In genomic region chr18:62437520-62438329, GRCh38 we compare ENCODE assay signal across 9 cellular contexts.
DNase-seq lines count a peak whose midpoint lies in the region; ATAC-seq, FAIRE-seq and TF ChIP-seq lines count a peak whose summit lies in the region.
"Had no signal": no experiment of that assay in that cellular context is flagged by ENCODE, and none has a peak within 500 bp of the region (broad histone marks: within the 10 kb centered on the region; RNA-seq: fewer than 3 reads in every experiment).

No MANE protein-coding gene starts in this region.

- H3K4me3 ChIP-seq in esophagus muscularis mucosa (peak overlapping the region in 3 of 4 donors; percentile 15 to 28 (median 22)), sigmoid colon (peak overlapping the region in 1 of 4 donors; percentile 1), small intestine (ENCODE audit: low read depth in 1 of 2, low read length in 2 of 2) (no peak overlapping the region)

- no peak for TF ChIP-seq CTCF in esophagus muscularis mucosa (IDR thresholded peaks at IDR 0.05)
- TF ChIP-seq CTCF in sigmoid colon (IDR thresholded peaks at IDR 0.05), result no peak
- TF ChIP-seq CTCF in GM20000 (IDR thresholded peaks at IDR 0.05; ENCODE audit: extremely low read depth, missing control alignments), result no peak

- ATAC-seq in GM18520 (IDR thresholded peaks at IDR 0.05; ENCODE audit: unreplicated experiment) (peak; percentile 59), GM21423 (IDR thresholded peaks at IDR 0.05; ENCODE audit: unreplicated experiment) (no peak)

- no peaks in the 10 kb centered on the region for H3K9me3 Mint-ChIP-seq in activated T-cell treated with anti-CD3 and anti-CD28 coated beads, Interleukin-2, amount 50 U/mL, for 24 hours

- peak; percentile 33 for DNase-seq in NCI-H524 treated with DMSO at 0.1 percent for 48 hours (lab: John Stamatoyannopoulos, UW)
- DNase-seq in esophagus muscularis mucosa (ENCODE audit: extremely low spot score), result no peak
- no peak for DNase-seq in sigmoid colon
- DNase-seq in GM20000 (ENCODE audit: low spot score), result no peak
- no peak for DNase-seq in small intestine
- no peak for DNase-seq in activated T-cell treated with anti-CD3 and anti-CD28 coated beads, Interleukin-2, amount 50 U/mL, for 24 hours
- DNase-seq: T-helper 2 cell had no signal

- no peaks in the 10 kb centered on the region for H3K36me3 Mint-ChIP-seq in activated T-cell treated with anti-CD3 and anti-CD28 coated beads, Interleukin-2, amount 50 U/mL, for 24 hours (ENCODE audit: low read depth)

- H3K9me3 ChIP-seq in esophagus muscularis mucosa (no peaks in the 10 kb centered on the region), sigmoid colon (no peaks in the 10 kb centered on the region), small intestine (ENCODE audit: control insufficient read depth, low read depth) (no peaks in the 10 kb centered on the region)

- H3K4me3 Mint-ChIP-seq in activated T-cell treated with anti-CD3 and anti-CD28 coated beads, Interleukin-2, amount 50 U/mL, for 24 hours, result no peak overlapping the region

- H3K4me1 ChIP-seq in esophagus muscularis mucosa (peaks cover 17 to 32% (median 26%) of the 10 kb centered on the region in 4 donors), sigmoid colon (peaks cover 0 to 20% (median 13%) of the 10 kb centered on the region in 4 donors), small intestine (ENCODE audit: control insufficient read depth in 2 of 2, insufficient read depth in 1 of 2, low read depth in 1 of 2, low read length in 1 of 2) (peaks cover 0 to 2% of the 10 kb centered on the region in 2 donors)

- intact Hi-C loops in esophagus muscularis mucosa (cut with DNase I) (no loop called here), sigmoid colon (cut with DNase I) (no loop called here)

- H3K36me3 ChIP-seq in esophagus muscularis mucosa (no peaks in the 10 kb centered on the region), sigmoid colon (no peaks in the 10 kb centered on the region), small intestine (ENCODE audit: control insufficient read depth in 2 of 2, insufficient read depth in 2 of 2, low read length in 2 of 2) (no peaks in the 10 kb centered on the region)

- H3K27me3 ChIP-seq in esophagus muscularis mucosa (no peaks in the 10 kb centered on the region), sigmoid colon (no peaks in the 10 kb centered on the region), small intestine (ENCODE audit: control insufficient read depth in 2 of 2, insufficient read depth in 2 of 2, low read length in 2 of 2) (no peaks in the 10 kb centered on the region)

- peak overlapping the region; percentile 60 to 73 (median 69) for H3K27ac ChIP-seq in esophagus muscularis mucosa (replicated peaks in 1 of 4)
- peak overlapping the region; percentile 57 to 73 (median 60) for H3K27ac ChIP-seq in sigmoid colon
- peak overlapping the region in 1 of 2 donors; percentile 50 for H3K27ac ChIP-seq in small intestine (ENCODE audit: low read depth in 1 of 2, low read length in 1 of 2)

- no peak overlapping the region for H3K27ac Mint-ChIP-seq in activated T-cell treated with anti-CD3 and anti-CD28 coated beads, Interleukin-2, amount 50 U/mL, for 24 hours

- peak; percentile 3 for TF ChIP-seq POLR2A in esophagus muscularis mucosa (IDR thresholded peaks at IDR 0.05; ENCODE audit: low read depth)
- no peak for TF ChIP-seq POLR2A in sigmoid colon (IDR thresholded peaks at IDR 0.05)

- no peak for FAIRE-seq in small intestine (lab: Jason Lieb, UNC)

- WGBS in esophagus muscularis mucosa, result 15% methylated on average over 14 of the region's 18 CpGs
- 19 to 39% methylated on average over 18 of the region's 18 CpGs for WGBS in sigmoid colon, 2 donors
- WGBS in small intestine, 3 donors, result 41 to 66% (median 50%) methylated on average over 18 of the region's 18 CpGs

- peaks cover 13% of the 10 kb centered on the region for H3K27me3 Mint-ChIP-seq in activated T-cell treated with anti-CD3 and anti-CD28 coated beads, Interleukin-2, amount 50 U/mL, for 24 hours

- no peak for TF ChIP-seq EP300 in esophagus muscularis mucosa (IDR thresholded peaks at IDR 0.05)
- no peak for TF ChIP-seq EP300 in sigmoid colon (IDR thresholded peaks at IDR 0.05)

- no peaks in the 10 kb centered on the region for H3K4me1 Mint-ChIP-seq in activated T-cell treated with anti-CD3 and anti-CD28 coated beads, Interleukin-2, amount 50 U/mL, for 24 hours (ENCODE audit: low read depth)

Comparison
In these comparisons a context has a peak if more than half of its experiments do, and no peak if none do; other contexts are left out.
1. H3K4me3 ChIP-seq: peak in esophagus muscularis mucosa (3 of 4); none in small intestine (0 of 2).